In the genomic region with DNA sequence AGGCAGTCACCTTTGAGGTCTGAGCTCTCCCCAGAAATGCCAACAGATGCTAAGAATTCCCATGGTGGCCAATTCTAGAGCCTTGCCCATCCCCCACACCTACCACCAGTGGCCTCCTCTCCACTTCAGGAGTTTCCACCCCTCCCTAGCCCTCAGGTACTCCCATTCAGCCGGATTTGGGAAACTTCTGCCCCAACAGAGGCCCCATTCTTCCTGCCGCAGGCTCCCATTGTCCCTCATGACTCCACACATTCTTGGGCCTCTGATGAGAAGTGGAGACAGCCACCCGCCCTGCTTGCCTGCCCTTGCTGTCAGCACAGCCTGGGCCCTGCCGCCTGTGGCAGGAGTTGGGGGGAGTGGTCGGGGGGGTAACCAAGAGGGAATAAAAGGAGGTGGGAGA, we compare ENCODE assay signal across 24 cellular contexts. TPM values are rescaled to one million over a fixed set of nuclear protein-coding genes. Genes with fewer than 3 reads are reported as not detected.
DNase-seq lines count a peak whose midpoint lies in the region; ATAC-seq and TF ChIP-seq lines count a peak whose summit lies in the region.
"Had no signal": no experiment of that assay in that cellular context is flagged by ENCODE, and none has a peak within 500 bp of the region (broad histone marks: within the 10 kb centered on the region; RNA-seq: fewer than 3 reads in every experiment).

No MANE protein-coding gene starts in this region.

- DNase-seq in mammary epithelial cell, result peak; percentile 61
- no peak for DNase-seq in breast epithelium (ENCODE audit: low spot score in 2 of 2)
- DNase-seq in DMS53 (lab: John Stamatoyannopoulos, UW), result no peak
- DNase-seq: activated CD4-positive, alpha-beta T cell treated with anti-CD3 and anti-CD28 coated beads for 48 hours; dermis blood vessel endothelial cell; gastrocnemius medialis; GOT3; KBM-7; left lung; NCI-H2029; NK-92 treated with Interleukin-12 subunit alpha and Interleukin-12 subunit beta, amount 100 ng/mL, for 24 hours; stimulated activated naive CD4-positive, alpha-beta T cell; SW 1271; tibial artery had no signal

- H3K9ac ChIP-seq in mammary epithelial cell (ENCODE audit: insufficient read depth, low read length), result no peak overlapping the region

- no peak for ATAC-seq in HG03280 (IDR thresholded peaks at IDR 0.05; ENCODE audit: unreplicated experiment)
- no peak for ATAC-seq in GM18909 (IDR thresholded peaks at IDR 0.05; ENCODE audit: poor library complexity, unreplicated experiment)
- no peak for ATAC-seq in HG03159 (IDR thresholded peaks at IDR 0.05; ENCODE audit: unreplicated experiment)
- ATAC-seq: gastrocnemius medialis, left lung, sciatic nerve had no signal

- H3K4me3 ChIP-seq in mammary epithelial cell (replicated peaks in 1 of 3; ENCODE audit: insufficient read depth in 1 of 3, low read depth in 2 of 3, low read length in 3 of 3) (no peak overlapping the region), breast epithelium (no peak overlapping the region), ectodermal cell (ENCODE audit: insufficient read depth, low read depth, low read length) (no peak overlapping the region), mesodermal cell (ENCODE audit: extremely low read depth, insufficient read depth, low read length, poor library complexity, severe bottlenecking) (no peak overlapping the region)
- H3K4me3 ChIP-seq: cardiac muscle cell, gastrocnemius medialis, left lung, tibial artery had no signal

- CTCF ChIA-PET in mammary epithelial cell (lab: Charles Lee; ENCODE audit: low non-redundant PET), result no interaction called here

- in situ Hi-C loops in mammary epithelial cell (cut with MboI; ENCODE audit: low sequenced_read_pairs in 2 of 2), result no loop called here

- peak overlapping the region; percentile 71 for H3K4me2 ChIP-seq in mammary epithelial cell (ENCODE audit: insufficient read depth, low read depth, low read length)

- no peaks in the 10 kb centered on the region for H3K36me3 ChIP-seq in mammary epithelial cell (ENCODE audit: insufficient read depth, low read length)
- H3K36me3 ChIP-seq in breast epithelium, result no peaks in the 10 kb centered on the region
- no peaks in the 10 kb centered on the region for H3K36me3 ChIP-seq in ectodermal cell (ENCODE audit: control insufficient read depth, insufficient read depth, low read length)
- no peaks in the 10 kb centered on the region for H3K36me3 ChIP-seq in mesodermal cell (ENCODE audit: control insufficient read depth, insufficient read depth, low read length)
- H3K36me3 ChIP-seq: cardiac muscle cell, gastrocnemius medialis, left lung, tibial artery had no signal

- H3K27me3 ChIP-seq in mammary epithelial cell (ENCODE audit: insufficient read depth, low read length) (peaks cover 13% of the 10 kb centered on the region), breast epithelium (peaks cover 5 to 48% of the 10 kb centered on the region in 2 donors), ectodermal cell (ENCODE audit: control insufficient read depth, insufficient read depth, low read length, poor library complexity, severe bottlenecking) (peaks cover 11% of the 10 kb centered on the region)

- H3K4me1 ChIP-seq in mammary epithelial cell (ENCODE audit: insufficient read depth, low read length) (peaks cover 42% of the 10 kb centered on the region), breast epithelium (peaks cover 0 to 11% of the 10 kb centered on the region in 2 donors), ectodermal cell (ENCODE audit: control insufficient read depth, insufficient read depth, low read length) (peaks cover 84% of the 10 kb centered on the region), mesodermal cell (ENCODE audit: control insufficient read depth, insufficient read depth, low read length, poor library complexity, severe bottlenecking) (peaks cover 68% of the 10 kb centered on the region)

- H3K27ac ChIP-seq in mammary epithelial cell (ENCODE audit: insufficient read depth, low read depth, low read length) (peak overlapping the region; percentile 91), breast epithelium (no peak overlapping the region), ectodermal cell (ENCODE audit: insufficient read depth, low read depth, low read length, poor library complexity, severe bottlenecking) (peak overlapping the region; percentile 78), mesodermal cell (ENCODE audit: low read depth, low read length, severe bottlenecking) (peak overlapping the region; percentile 74)
- H3K27ac ChIP-seq: 22Rv1, gastrocnemius medialis, left lung, tibial artery had no signal

- peak overlapping the region; percentile 77 for H2AFZ ChIP-seq in mammary epithelial cell (ENCODE audit: low read depth, low read length)

- BruUV-seq in mammary epithelial cell (replicated peaks; lab: Mats Ljungman, UMichigan), result no TSS peak

- no peaks in the 10 kb centered on the region for H3K9me3 ChIP-seq in mammary epithelial cell (replicated peaks; ENCODE audit: insufficient read depth, low read length)
- no peaks in the 10 kb centered on the region for H3K9me3 ChIP-seq in breast epithelium
- no peaks in the 10 kb centered on the region for H3K9me3 ChIP-seq in ectodermal cell (ENCODE audit: control insufficient read depth, low read length)
- no peaks in the 10 kb centered on the region for H3K9me3 ChIP-seq in mesodermal cell (ENCODE audit: control insufficient read depth, low read length)
- H3K9me3 ChIP-seq: gastrocnemius medialis, left lung, tibial artery had no signal

- TF ChIP-seq CTCF in mammary epithelial cell (conservative IDR thresholded peaks at IDR 0.05 in 1 of 2, IDR thresholded peaks at IDR 0.05 in 1 of 2; ENCODE audit: extremely low read depth in 1 of 2, insufficient read depth in 1 of 2, low read depth in 1 of 2, low read length in 2 of 2), result no peak
- no peak for TF ChIP-seq CTCF in breast epithelium (IDR thresholded peaks at IDR 0.05)

- intact Hi-C loops in mammary epithelial cell (cut with micrococcal nuclease), result no loop called here
- intact Hi-C loops in breast epithelium (cut with DNase I; ENCODE audit: low total_unique reads), result no loop called here

- no peaks in the 10 kb centered on the region for H4K20me1 ChIP-seq in mammary epithelial cell (ENCODE audit: insufficient read depth, low read length)

- 16% methylated on average over 4 of the region's 5 CpGs for WGBS in mammary epithelial cell (ENCODE audit: low coverage, missing lambda C conversion rate)
- WGBS in ectodermal cell, 2 experiments, result 2 to 3% methylated on average over 5 of the region's 5 CpGs
- 10 to 29% methylated on average over 1 to 2 of the region's 5 CpGs for WGBS in mesodermal cell (ENCODE audit: insufficient coverage in 2 of 2), 2 experiments

- dilution Hi-C loops in mammary epithelial cell (cut with HindIII; ENCODE audit: low sequenced_read_pairs), result no loop called here

- H3K79me2 ChIP-seq in mammary epithelial cell (ENCODE audit: insufficient read depth, low read length), result peaks cover 36% of the 10 kb centered on the region

- no peak for TF ChIP-seq POLR2A in breast epithelium (IDR thresholded peaks at IDR 0.05)

RNA-seq across cellular contexts. Expression of gene BLACAT1, which starts 4.6 kb away (rescaled TPM):
- total RNA-seq in mammary epithelial cell (1 to 10 TPM; 1.6 to 2.5 TPM), breast epithelium (1 to 10 TPM in 1 of 3 donors, under 1 TPM in 1, not detected in 1; 0.66 to 1.5 TPM)
- 1.8 TPM for polyA plus RNA-seq in mammary epithelial cell
- 4.4 TPM for polyA minus RNA-seq in mammary epithelial cell
- polyA plus RNA-seq in ectodermal cell (2013, experiment 1 of 4), result 16.6 TPM
- polyA plus RNA-seq in ectodermal cell (2013, experiment 2 of 4), result 19.7 TPM
- 8.4 TPM for polyA plus RNA-seq in ectodermal cell (2013, experiment 3 of 4)
- 9.3 TPM for polyA plus RNA-seq in ectodermal cell (2013, experiment 4 of 4)
- 3.2 TPM for polyA plus RNA-seq in mesodermal cell (2013, experiment 1 of 2)
- 2.5 TPM for polyA plus RNA-seq in mesodermal cell (2013, experiment 2 of 2)
- total RNA-seq: dermis blood vessel endothelial cell, gastrocnemius medialis, NCI-H460 had no signal
- polyA plus RNA-seq: cardiac muscle cell had no signal

RNA-seq across cellular contexts. Expression of gene LEMD1, which starts 29.3 kb away (rescaled TPM):
- total RNA-seq in mammary epithelial cell (1 to 10 TPM; 3.2 to 5.2 TPM), breast epithelium (1 to 10 TPM in 1 of 3 donors, not detected in 2; 6.1 TPM)
- polyA plus RNA-seq in mammary epithelial cell, result 4.6 TPM
- 2.8 TPM for polyA minus RNA-seq in mammary epithelial cell
- polyA plus RNA-seq in ectodermal cell (2013, experiment 1 of 4), result 30.6 TPM
- 29.1 TPM for polyA plus RNA-seq in ectodermal cell (2013, experiment 2 of 4)
- 15.1 TPM for polyA plus RNA-seq in ectodermal cell (2013, experiment 3 of 4)
- 21.4 TPM for polyA plus RNA-seq in ectodermal cell (2013, experiment 4 of 4)
- 7.1 TPM for polyA plus RNA-seq in mesodermal cell (2013, experiment 1 of 2)
- polyA plus RNA-seq in mesodermal cell (2013, experiment 2 of 2), result 4.1 TPM
- total RNA-seq: cardiac muscle cell, dermis blood vessel endothelial cell, gastrocnemius medialis, NCI-H460, sciatic nerve had no signal
- polyA plus RNA-seq: BJ, cardiac muscle cell had no signal

RNA-seq across cellular contexts. Expression of gene CDK18, which starts 53.3 kb away (rescaled TPM):
- 10 to 100 TPM; 23.2 to 28.6 TPM for total RNA-seq in mammary epithelial cell
- polyA plus RNA-seq in mammary epithelial cell, result 24.6 TPM
- 57.9 TPM for polyA minus RNA-seq in mammary epithelial cell
- 10 to 100 TPM in 1 of 3 donors, 1 to 10 TPM in 2; 1.4 to 12.3 (median 9.2) TPM for total RNA-seq in breast epithelium
- polyA plus RNA-seq in ectodermal cell (2013, experiment 1 of 4), result 37.4 TPM
- polyA plus RNA-seq in ectodermal cell (2013, experiment 2 of 4), result 34.2 TPM
- 26.0 TPM for polyA plus RNA-seq in ectodermal cell (2013, experiment 3 of 4)
- polyA plus RNA-seq in ectodermal cell (2013, experiment 4 of 4), result 31.5 TPM
- 33.5 TPM for polyA plus RNA-seq in mesodermal cell (2013, experiment 1 of 2)
- 31.1 TPM for polyA plus RNA-seq in mesodermal cell (2013, experiment 2 of 2)

Comparison
In these comparisons a context has a peak if more than half of its experiments do, and no peak if none do; other contexts are left out.
1. H3K27ac ChIP-seq: peak in mammary epithelial cell (single experiment), ectodermal cell (single experiment) and mesodermal cell (single experiment); none in breast epithelium (0 of 2).